In genomic region chr18:54075681-54076080, GRCh38 we compare ENCODE assay signal across 32 cellular contexts.
"Had no signal": no experiment of that assay in that cellular context is flagged by ENCODE, and none has a peak within 500 bp of the region (broad histone marks: within the 10 kb centered on the region; RNA-seq: fewer than 3 reads in every experiment).

No MANE protein-coding gene starts in this region.

- H3K4me1 Mint-ChIP-seq: activated naive CD8-positive, alpha-beta T cell treated with anti-CD3 and anti-CD28 coated beads for 36 hours; brain; endodermal cell; memory B cell; naive thymus-derived CD4-positive, alpha-beta T cell; neural crest cell had no signal

- H3K4me3 ChIP-seq: adrenal gland, ascending aorta, esophagus squamous epithelium, pancreas, tibial nerve had no signal

- H3K9me3 ChIP-seq: adrenal gland, ascending aorta, esophagus squamous epithelium, pancreas, tibial nerve had no signal

- H3K27me3 Mint-ChIP-seq: activated naive CD8-positive, alpha-beta T cell treated with anti-CD3 and anti-CD28 coated beads for 36 hours; brain had no signal

- H3K36me3 Mint-ChIP-seq: activated naive CD8-positive, alpha-beta T cell treated with anti-CD3 and anti-CD28 coated beads for 36 hours; brain; memory B cell; naive thymus-derived CD4-positive, alpha-beta T cell had no signal

- H3K36me3 ChIP-seq: adrenal gland, ascending aorta, esophagus squamous epithelium, pancreas, tibial nerve had no signal

- ATAC-seq: activated CD4-positive, CD25-positive, alpha-beta regulatory T cell treated with anti-CD3 and anti-CD28 coated beads, Interleukin-2, amount 50 U/mL, for 24 hours; naive thymus-derived CD4-positive, alpha-beta T cell; pancreas; right cardiac atrium had no signal

- H3K9me3 Mint-ChIP-seq: activated naive CD4-positive, alpha-beta T cell treated with anti-CD3 and anti-CD28 coated beads for 36 hours; activated naive CD8-positive, alpha-beta T cell treated with anti-CD3 and anti-CD28 coated beads for 36 hours; activated T-helper 1 cell treated with anti-CD3 and anti-CD28 coated beads, Interleukin-12 subunit alpha, Interleukin-12 subunit beta, Interleukin-2, Interleukin-4 antibody, amounts not matched to agents 30 ng/mL and 10 ng/mL and 1 ng/mL, durations not matched to agents 14 hours and 24 hours and 36 hours; brain; dendritic cell treated with granulocyte-macrophage colony-stimulating factor and Interleukin-4, amounts not matched to agents 40 ng/mL and 50 ng/mL, for 4 days; memory B cell; naive thymus-derived CD4-positive, alpha-beta T cell; neural crest cell; T-helper 1 cell treated with Interleukin-12 subunit alpha and Interleukin-12 subunit beta and Interleukin-4 antibody, amounts not matched to agents 30 μg/mL and 1 μg/mL, for 36 hours had no signal

- DNase-seq: activated CD4-positive, alpha-beta T cell treated with anti-CD3 and anti-CD28 coated beads for 48 hours; activated CD4-positive, alpha-beta T cell treated with anti-CD3 and anti-CD28 coated beads, Interleukin-2, amount 50 U/mL, for 48 hours; activated CD8-positive, alpha-beta memory T cell treated with anti-CD3 and anti-CD28 coated beads for 24 hours; activated effector memory CD4-positive, alpha-beta T cell treated with anti-CD3 and anti-CD28 coated beads, Interleukin-2, amount 50 U/mL, for 16 hours; activated naive CD4-positive, alpha-beta T cell treated with anti-CD3 and anti-CD28 coated beads for 36 hours; activated naive CD8-positive, alpha-beta T cell treated with anti-CD3 and anti-CD28 coated beads for 36 hours; adrenal gland; caudate nucleus; endodermal cell; esophagus squamous epithelium; left cardiac atrium; midbrain; naive thymus-derived CD4-positive, alpha-beta T cell; nucleus accumbens; pancreas; right cardiac atrium; stimulated activated CD4-positive, alpha-beta T cell treated with anti-CD3 and anti-CD28 coated beads, Interleukin-2, amount 100 ng/mL, for 48 hours; stimulated activated naive CD4-positive, alpha-beta T cell treated with Interleukin-2 at 50 U/mL for 16 hours; T-helper 9 cell had no signal

- FAIRE-seq: frontal cortex, islet of Langerhans, pancreas, TTC549 had no signal

- H3K27me3 ChIP-seq: adrenal gland, ascending aorta, esophagus squamous epithelium, pancreas, tibial nerve had no signal

- H3K27ac ChIP-seq: adrenal gland, ascending aorta, esophagus squamous epithelium, pancreas, tibial nerve, VCaP had no signal

- H3K4me1 ChIP-seq: adrenal gland, ascending aorta, esophagus squamous epithelium, pancreas, tibial nerve had no signal

- H3K27ac Mint-ChIP-seq: activated naive CD4-positive, alpha-beta T cell treated with anti-CD3 and anti-CD28 coated beads for 36 hours; activated naive CD8-positive, alpha-beta T cell treated with anti-CD3 and anti-CD28 coated beads for 36 hours; activated T-helper 1 cell treated with anti-CD3 and anti-CD28 coated beads, Interleukin-12 subunit alpha, Interleukin-12 subunit beta, Interleukin-2, Interleukin-4 antibody, amounts not matched to agents 30 ng/mL and 10 ng/mL and 1 ng/mL, durations not matched to agents 14 hours and 24 hours and 36 hours; brain; dendritic cell treated with granulocyte-macrophage colony-stimulating factor and Interleukin-4, amounts not matched to agents 40 ng/mL and 50 ng/mL, for 4 days; endodermal cell; memory B cell; naive thymus-derived CD4-positive, alpha-beta T cell; T-helper 1 cell treated with Interleukin-12 subunit alpha and Interleukin-12 subunit beta and Interleukin-4 antibody, amounts not matched to agents 30 μg/mL and 1 μg/mL, for 36 hours had no signal

- H3K4me3 Mint-ChIP-seq: activated naive CD4-positive, alpha-beta T cell treated with anti-CD3 and anti-CD28 coated beads for 36 hours; activated naive CD8-positive, alpha-beta T cell treated with anti-CD3 and anti-CD28 coated beads for 36 hours; activated T-helper 1 cell treated with anti-CD3 and anti-CD28 coated beads, Interleukin-12 subunit alpha, Interleukin-12 subunit beta, Interleukin-2, Interleukin-4 antibody, amounts not matched to agents 30 ng/mL and 10 ng/mL and 1 ng/mL, durations not matched to agents 14 hours and 24 hours and 36 hours; brain; dendritic cell treated with granulocyte-macrophage colony-stimulating factor and Interleukin-4, amounts not matched to agents 40 ng/mL and 50 ng/mL, for 4 days; endodermal cell; memory B cell; naive thymus-derived CD4-positive, alpha-beta T cell; neural crest cell; T-helper 1 cell treated with Interleukin-12 subunit alpha and Interleukin-12 subunit beta and Interleukin-4 antibody, amounts not matched to agents 30 μg/mL and 1 μg/mL, for 36 hours had no signal
